ENCODE assay signal across 16 cellular contexts in genomic region chr10:22612316-22612715, GRCh38.
A peak's percentile ranks its signal among the peaks of the same experiment; 100 is the strongest.
DNase-seq lines count a peak whose midpoint lies in the region; ATAC-seq and TF ChIP-seq lines count a peak whose summit lies in the region.
"Had no signal": no experiment of that assay in that cellular context is flagged by ENCODE, and none has a peak within 500 bp of the region (broad histone marks: within the 10 kb centered on the region; RNA-seq: fewer than 3 reads in every experiment).

No MANE protein-coding gene starts in this region.

- H3K4me1 Mint-ChIP-seq in activated CD4-positive, alpha-beta T cell treated with anti-CD3 and anti-CD28 coated beads for 36 hours, result peaks cover 92% of the 10 kb centered on the region
- peaks cover 96% of the 10 kb centered on the region for H3K4me1 Mint-ChIP-seq in activated naive CD8-positive, alpha-beta T cell treated with anti-CD3 and anti-CD28 coated beads, Interleukin-2, amount 50 U/mL, for 24 hours
- peaks cover 43% of the 10 kb centered on the region for H3K4me1 Mint-ChIP-seq in neural crest cell

- peak overlapping the region in 1 of 4 donors; percentile 21 for H3K4me3 ChIP-seq in Peyer's patch
- H3K4me3 ChIP-seq: K562 had no signal

- H3K4me1 ChIP-seq in Peyer's patch, result peaks cover 0 to 24% (median 15%) of the 10 kb centered on the region in 4 donors

- peaks cover 2% of the 10 kb centered on the region for H3K9me3 Mint-ChIP-seq in activated CD4-positive, alpha-beta T cell treated with anti-CD3 and anti-CD28 coated beads for 36 hours (ENCODE audit: low read depth)
- H3K9me3 Mint-ChIP-seq in activated naive CD8-positive, alpha-beta T cell treated with anti-CD3 and anti-CD28 coated beads, Interleukin-2, amount 50 U/mL, for 24 hours, result peaks cover 4% of the 10 kb centered on the region
- peaks cover 5% of the 10 kb centered on the region for H3K9me3 Mint-ChIP-seq in neural crest cell

- ATAC-seq in activated CD4-positive, alpha-beta T cell treated with anti-CD3 and anti-CD28 coated beads for 36 hours, result peak; percentile 38
- ATAC-seq in activated naive CD8-positive, alpha-beta T cell treated with anti-CD3 and anti-CD28 coated beads, Interleukin-2, amount 50 U/mL, for 24 hours, result no peak
- no peak for ATAC-seq in activated CD4-positive, CD25-positive, alpha-beta regulatory T cell treated with anti-CD3 and anti-CD28 coated beads, Interleukin-2, amount 50 U/mL, for 24 hours
- ATAC-seq: heart right ventricle, K562 had no signal

- no peaks in the 10 kb centered on the region for H3K27me3 ChIP-seq in Peyer's patch
- H3K27me3 ChIP-seq: heart right ventricle had no signal

- H3K9me3 ChIP-seq in Peyer's patch, result no peaks in the 10 kb centered on the region
- H3K9me3 ChIP-seq: heart right ventricle had no signal

- H3K27ac ChIP-seq in Peyer's patch, result peak overlapping the region; percentile 39 to 74 (median 60)
- H3K27ac ChIP-seq: 22Rv1, epithelial cell of prostate had no signal

- TF ChIP-seq CTCF in Peyer's patch (IDR thresholded peaks at IDR 0.05) (no peak), neural crest cell (conservative IDR thresholded peaks at IDR 0.05) (no peak)

- no peak for TF ChIP-seq POLR2A in Peyer's patch (IDR thresholded peaks at IDR 0.05)

- peak overlapping the region; percentile 76 for H3K27ac Mint-ChIP-seq in activated CD4-positive, alpha-beta T cell treated with anti-CD3 and anti-CD28 coated beads for 36 hours
- H3K27ac Mint-ChIP-seq in activated naive CD8-positive, alpha-beta T cell treated with anti-CD3 and anti-CD28 coated beads, Interleukin-2, amount 50 U/mL, for 24 hours, result peak overlapping the region; percentile 82
- peak overlapping the region; percentile 51 for H3K27ac Mint-ChIP-seq in neural crest cell (ENCODE audit: unreplicated experiment)

- POLR2A ChIA-PET in activated CD4-positive, alpha-beta T cell treated with anti-CD3 and anti-CD28 coated beads for 36 hours (lab: Charles Lee), result interaction anchor here (0.8 to 1.6 kb wide), 5 partner anchors 8 to 98 kb away, joined by 3 to 15 read pairs (median 3); no protein-coding TSS in a partner anchor

- no peaks in the 10 kb centered on the region for H3K27me3 Mint-ChIP-seq in activated CD4-positive, alpha-beta T cell treated with anti-CD3 and anti-CD28 coated beads for 36 hours
- no peaks in the 10 kb centered on the region for H3K27me3 Mint-ChIP-seq in activated naive CD8-positive, alpha-beta T cell treated with anti-CD3 and anti-CD28 coated beads, Interleukin-2, amount 50 U/mL, for 24 hours
- no peaks in the 10 kb centered on the region for H3K27me3 Mint-ChIP-seq in neural crest cell (ENCODE audit: low read depth)

- DNase-seq in activated CD4-positive, alpha-beta T cell treated with anti-CD3 and anti-CD28 coated beads for 36 hours, result peak; percentile 63
- DNase-seq in activated CD4-positive, alpha-beta T cell treated with anti-CD3 and anti-CD28 coated beads, Interleukin-2, amount 50 U/mL, for 1 hour, result no peak
- DNase-seq in Peyer's patch, result no peak
- DNase-seq in activated naive CD8-positive, alpha-beta T cell treated with anti-CD3 and anti-CD28 coated beads, Interleukin-2, amount 50 U/mL, for 24 hours, result no peak
- DNase-seq in neural crest cell (ENCODE audit: low read depth, low spot score), result no peak
- DNase-seq in SHP77 treated with DMSO at 0.1 percent for 48 hours (lab: John Stamatoyannopoulos, UW), result no peak
- no peak for DNase-seq in midbrain (lab: John Stamatoyannopoulos, UW)
- DNase-seq: heart right ventricle, NCI-H146, NCI-H526 treated with DMSO at 0.1 percent for 48 hours, RPMI8226, trophoblast cell had no signal

- peaks cover 29% of the 10 kb centered on the region for H3K36me3 Mint-ChIP-seq in activated CD4-positive, alpha-beta T cell treated with anti-CD3 and anti-CD28 coated beads for 36 hours (ENCODE audit: low read depth)
- H3K36me3 Mint-ChIP-seq in activated naive CD8-positive, alpha-beta T cell treated with anti-CD3 and anti-CD28 coated beads, Interleukin-2, amount 50 U/mL, for 24 hours (ENCODE audit: low read depth), result peaks cover 36% of the 10 kb centered on the region
- peaks cover 20% of the 10 kb centered on the region for H3K36me3 Mint-ChIP-seq in neural crest cell (ENCODE audit: low read depth)

- CTCF ChIA-PET in activated CD4-positive, alpha-beta T cell treated with anti-CD3 and anti-CD28 coated beads for 36 hours (lab: Charles Lee), result interaction anchor here (0.8 to 3.8 kb wide), 8 partner anchors 9 to 38 kb away, joined by 3 to 13 read pairs (median 4); no protein-coding TSS in a partner anchor

- peak overlapping the region; percentile 65 for H3K4me3 Mint-ChIP-seq in activated CD4-positive, alpha-beta T cell treated with anti-CD3 and anti-CD28 coated beads for 36 hours
- H3K4me3 Mint-ChIP-seq in activated naive CD8-positive, alpha-beta T cell treated with anti-CD3 and anti-CD28 coated beads, Interleukin-2, amount 50 U/mL, for 24 hours, result peak overlapping the region; percentile 74
- no peak overlapping the region for H3K4me3 Mint-ChIP-seq in neural crest cell

- intact Hi-C loops in activated CD4-positive, alpha-beta T cell treated with anti-CD3 and anti-CD28 coated beads for 36 hours (cut with DNase I, micrococcal nuclease), result loop anchor here (1.0 to 5.0 kb wide), 4 partner anchors 18 to 485 kb away; partner anchors contain the start of genes MSRB2 (in 1 of the 2) and PIP4K2A (in 1 of the 2)

- H3K36me3 ChIP-seq in Peyer's patch, result no peaks in the 10 kb centered on the region
